4 cellular contexts compared by ENCODE assay signal in genomic region chr1:158407092-158407491, GRCh38. TPM values are rescaled to one million over a fixed set of nuclear protein-coding genes. Genes with fewer than 3 reads are reported as not detected.
"Had no signal": no experiment of that assay in that cellular context is flagged by ENCODE, and none has a peak within 500 bp of the region (broad histone marks: within the 10 kb centered on the region; RNA-seq: fewer than 3 reads in every experiment).

No MANE protein-coding gene starts in this region.

- ATAC-seq: GM12878 had no signal

- DNase-seq: GDM1, GF-D8 had no signal

- H3K4me3 ChIP-seq: GM12878 had no signal

RNA-seq across cellular contexts. Expression of gene OR10T2, which starts 7.8 kb away (rescaled TPM):
- total RNA-seq: G401, GM12878 had no signal
- polyA plus RNA-seq: GM12878 had no signal

RNA-seq across cellular contexts. Expression of gene OR10K2, which starts 18.9 kb away (rescaled TPM):
- total RNA-seq: G401, GM12878 had no signal
- polyA plus RNA-seq: GM12878 had no signal

RNA-seq across cellular contexts. Expression of gene CD1E, which starts 53.4 kb away (rescaled TPM):
- total RNA-seq: G401, GM12878 had no signal

RNA-seq across cellular contexts. Expression of gene OR10K1, which starts 54.5 kb away (rescaled TPM):
- total RNA-seq: G401, GM12878 had no signal
- polyA plus RNA-seq: GM12878 had no signal
